In the genomic region with DNA sequence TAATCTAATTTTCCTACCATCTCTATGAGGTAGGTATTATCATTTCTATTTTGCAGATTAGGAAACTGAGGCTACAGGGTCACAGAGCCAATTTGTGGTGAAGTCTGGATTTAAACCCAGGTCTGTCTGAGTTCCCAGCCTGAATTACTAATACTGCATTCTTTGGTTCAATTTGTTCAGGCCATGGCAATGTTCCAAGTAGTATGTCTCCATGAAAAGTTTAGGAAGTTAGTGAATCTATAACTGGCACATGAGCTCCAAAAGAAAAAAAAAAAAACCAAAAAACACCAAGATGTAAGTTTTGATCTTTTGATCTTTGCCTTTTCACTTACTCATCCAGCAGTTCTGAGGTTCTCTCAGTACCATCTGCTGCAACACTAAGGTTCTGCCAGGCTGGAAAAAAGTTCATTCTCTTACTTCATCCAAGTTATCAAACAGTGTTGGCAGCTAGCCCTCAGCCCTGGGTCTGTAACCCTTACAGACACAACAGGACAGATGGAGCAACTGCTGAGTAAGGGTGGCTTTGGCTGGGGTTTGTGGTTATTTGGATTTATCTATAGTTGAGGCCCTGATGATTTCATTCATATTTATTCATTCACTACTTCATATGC, we compare ENCODE assay signal across 1 cellular context.
TF ChIP-seq lines count a peak whose summit lies in the region.

No MANE protein-coding gene starts in this region.

TF ChIP-seq in SK-N-SH treated with all-trans-retinoic acid at 6 μM for 48 hours, 23 proteins besides CTCF, POLR2A, EP300 and RAD21 (continued from another document):
- TF ChIP-seq SNAI2 (CRISPR knock-in tag; IDR thresholded peaks at IDR 0.05) (no peak), ESRRG (CRISPR knock-in tag; IDR thresholded peaks at IDR 0.05) (no peak), ZFP3 (CRISPR knock-in tag; IDR thresholded peaks at IDR 0.05) (no peak), RARB (CRISPR knock-in tag; IDR thresholded peaks at IDR 0.05) (no peak)
- TF ChIP-seq, protein P1, sequence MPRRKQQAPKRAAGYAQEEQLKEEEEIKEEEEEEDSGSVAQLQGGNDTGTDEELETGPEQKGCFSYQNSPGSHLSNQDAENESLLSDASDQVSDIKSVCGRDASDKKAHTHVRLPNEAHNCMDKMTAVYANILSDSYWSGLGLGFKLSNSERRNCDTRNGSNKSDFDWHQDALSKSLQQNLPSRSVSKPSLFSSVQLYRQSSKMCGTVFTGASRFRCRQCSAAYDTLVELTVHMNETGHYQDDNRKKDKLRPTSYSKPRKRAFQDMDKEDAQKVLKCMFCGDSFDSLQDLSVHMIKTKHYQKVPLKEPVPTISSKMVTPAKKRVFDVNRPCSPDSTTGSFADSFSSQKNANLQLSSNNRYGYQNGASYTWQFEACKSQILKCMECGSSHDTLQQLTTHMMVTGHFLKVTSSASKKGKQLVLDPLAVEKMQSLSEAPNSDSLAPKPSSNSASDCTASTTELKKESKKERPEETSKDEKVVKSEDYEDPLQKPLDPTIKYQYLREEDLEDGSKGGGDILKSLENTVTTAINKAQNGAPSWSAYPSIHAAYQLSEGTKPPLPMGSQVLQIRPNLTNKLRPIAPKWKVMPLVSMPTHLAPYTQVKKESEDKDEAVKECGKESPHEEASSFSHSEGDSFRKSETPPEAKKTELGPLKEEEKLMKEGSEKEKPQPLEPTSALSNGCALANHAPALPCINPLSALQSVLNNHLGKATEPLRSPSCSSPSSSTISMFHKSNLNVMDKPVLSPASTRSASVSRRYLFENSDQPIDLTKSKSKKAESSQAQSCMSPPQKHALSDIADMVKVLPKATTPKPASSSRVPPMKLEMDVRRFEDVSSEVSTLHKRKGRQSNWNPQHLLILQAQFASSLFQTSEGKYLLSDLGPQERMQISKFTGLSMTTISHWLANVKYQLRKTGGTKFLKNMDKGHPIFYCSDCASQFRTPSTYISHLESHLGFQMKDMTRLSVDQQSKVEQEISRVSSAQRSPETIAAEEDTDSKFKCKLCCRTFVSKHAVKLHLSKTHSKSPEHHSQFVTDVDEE (CRISPR knock-in tag; IDR thresholded peaks at IDR 0.05), result no peak
- TF ChIP-seq, protein P2, sequence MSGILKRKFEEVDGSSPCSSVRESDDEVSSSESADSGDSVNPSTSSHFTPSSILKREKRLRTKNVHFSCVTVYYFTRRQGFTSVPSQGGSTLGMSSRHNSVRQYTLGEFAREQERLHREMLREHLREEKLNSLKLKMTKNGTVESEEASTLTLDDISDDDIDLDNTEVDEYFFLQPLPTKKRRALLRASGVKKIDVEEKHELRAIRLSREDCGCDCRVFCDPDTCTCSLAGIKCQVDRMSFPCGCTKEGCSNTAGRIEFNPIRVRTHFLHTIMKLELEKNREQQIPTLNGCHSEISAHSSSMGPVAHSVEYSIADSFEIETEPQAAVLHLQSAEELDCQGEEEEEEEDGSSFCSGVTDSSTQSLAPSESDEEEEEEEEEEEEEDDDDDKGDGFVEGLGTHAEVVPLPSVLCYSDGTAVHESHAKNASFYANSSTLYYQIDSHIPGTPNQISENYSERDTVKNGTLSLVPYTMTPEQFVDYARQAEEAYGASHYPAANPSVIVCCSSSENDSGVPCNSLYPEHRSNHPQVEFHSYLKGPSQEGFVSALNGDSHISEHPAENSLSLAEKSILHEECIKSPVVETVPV (CRISPR knock-in tag; IDR thresholded peaks at IDR 0.05), result no peak
